2 cellular contexts compared by ENCODE assay signal in the genomic region with DNA sequence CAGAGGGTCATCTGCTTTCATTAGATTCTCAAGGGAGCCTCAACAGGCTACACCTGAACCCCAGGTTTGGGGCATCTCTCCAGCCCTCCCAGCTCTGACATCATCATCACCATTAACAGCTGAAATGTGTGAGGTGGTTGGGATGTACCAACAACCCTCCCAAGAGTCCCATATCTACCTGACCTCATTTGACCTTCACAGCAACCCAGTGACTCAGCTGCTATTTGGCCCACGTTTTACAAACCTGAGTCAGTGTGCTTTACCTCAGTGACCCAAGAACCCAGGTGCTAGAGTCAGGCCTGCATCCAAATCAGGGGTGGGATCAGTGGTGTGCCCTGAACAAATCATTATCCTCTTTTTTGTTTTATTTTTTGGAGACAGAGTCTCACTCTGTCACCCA.
TF ChIP-seq lines count a peak whose summit lies in the region.

No MANE protein-coding gene starts in this region.

TF ChIP-seq in GM12878, 131 proteins besides CTCF, POLR2A, EP300 and RAD21:
- TF ChIP-seq, protein P1, sequence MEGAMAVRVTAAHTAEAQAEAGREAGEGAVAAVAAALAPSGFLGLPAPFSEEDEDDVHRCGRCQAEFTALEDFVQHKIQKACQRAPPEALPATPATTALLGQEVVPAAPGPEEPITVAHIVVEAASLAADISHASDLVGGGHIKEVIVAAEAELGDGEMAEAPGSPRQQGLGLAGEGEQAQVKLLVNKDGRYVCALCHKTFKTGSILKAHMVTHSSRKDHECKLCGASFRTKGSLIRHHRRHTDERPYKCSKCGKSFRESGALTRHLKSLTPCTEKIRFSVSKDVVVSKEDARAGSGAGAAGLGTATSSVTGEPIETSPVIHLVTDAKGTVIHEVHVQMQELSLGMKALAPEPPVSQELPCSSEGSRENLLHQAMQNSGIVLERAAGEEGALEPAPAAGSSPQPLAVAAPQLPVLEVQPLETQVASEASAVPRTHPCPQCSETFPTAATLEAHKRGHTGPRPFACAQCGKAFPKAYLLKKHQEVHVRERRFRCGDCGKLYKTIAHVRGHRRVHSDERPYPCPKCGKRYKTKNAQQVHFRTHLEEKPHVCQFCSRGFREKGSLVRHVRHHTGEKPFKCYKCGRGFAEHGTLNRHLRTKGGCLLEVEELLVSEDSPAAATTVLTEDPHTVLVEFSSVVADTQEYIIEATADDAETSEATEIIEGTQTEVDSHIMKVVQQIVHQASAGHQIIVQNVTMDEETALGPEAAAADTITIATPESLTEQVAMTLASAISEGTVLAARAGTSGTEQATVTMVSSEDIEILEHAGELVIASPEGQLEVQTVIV (IDR thresholded peaks at IDR 0.05; ENCODE audit: borderline replicate concordance, partially characterized antibody) = no peak
- TF ChIP-seq NR2F1 (conservative IDR thresholded peaks at IDR 0.05) = peak; percentile 78
- TF ChIP-seq, protein P2, sequence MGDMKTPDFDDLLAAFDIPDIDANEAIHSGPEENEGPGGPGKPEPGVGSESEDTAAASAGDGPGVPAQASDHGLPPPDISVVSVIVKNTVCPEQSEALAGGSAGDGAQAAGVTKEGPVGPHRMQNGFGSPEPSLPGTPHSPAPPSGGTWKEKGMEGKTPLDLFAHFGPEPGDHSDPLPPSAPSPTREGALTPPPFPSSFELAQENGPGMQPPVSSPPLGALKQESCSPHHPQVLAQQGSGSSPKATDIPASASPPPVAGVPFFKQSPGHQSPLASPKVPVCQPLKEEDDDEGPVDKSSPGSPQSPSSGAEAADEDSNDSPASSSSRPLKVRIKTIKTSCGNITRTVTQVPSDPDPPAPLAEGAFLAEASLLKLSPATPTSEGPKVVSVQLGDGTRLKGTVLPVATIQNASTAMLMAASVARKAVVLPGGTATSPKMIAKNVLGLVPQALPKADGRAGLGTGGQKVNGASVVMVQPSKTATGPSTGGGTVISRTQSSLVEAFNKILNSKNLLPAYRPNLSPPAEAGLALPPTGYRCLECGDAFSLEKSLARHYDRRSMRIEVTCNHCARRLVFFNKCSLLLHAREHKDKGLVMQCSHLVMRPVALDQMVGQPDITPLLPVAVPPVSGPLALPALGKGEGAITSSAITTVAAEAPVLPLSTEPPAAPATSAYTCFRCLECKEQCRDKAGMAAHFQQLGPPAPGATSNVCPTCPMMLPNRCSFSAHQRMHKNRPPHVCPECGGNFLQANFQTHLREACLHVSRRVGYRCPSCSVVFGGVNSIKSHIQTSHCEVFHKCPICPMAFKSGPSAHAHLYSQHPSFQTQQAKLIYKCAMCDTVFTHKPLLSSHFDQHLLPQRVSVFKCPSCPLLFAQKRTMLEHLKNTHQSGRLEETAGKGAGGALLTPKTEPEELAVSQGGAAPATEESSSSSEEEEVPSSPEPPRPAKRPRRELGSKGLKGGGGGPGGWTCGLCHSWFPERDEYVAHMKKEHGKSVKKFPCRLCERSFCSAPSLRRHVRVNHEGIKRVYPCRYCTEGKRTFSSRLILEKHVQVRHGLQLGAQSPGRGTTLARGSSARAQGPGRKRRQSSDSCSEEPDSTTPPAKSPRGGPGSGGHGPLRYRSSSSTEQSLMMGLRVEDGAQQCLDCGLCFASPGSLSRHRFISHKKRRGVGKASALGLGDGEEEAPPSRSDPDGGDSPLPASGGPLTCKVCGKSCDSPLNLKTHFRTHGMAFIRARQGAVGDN (IDR thresholded peaks at IDR 0.05) = no peak
- no peak for TF ChIP-seq SIN3A (IDR thresholded peaks at IDR 0.05; ENCODE audit: low read depth, low read length)
- TF ChIP-seq BHLHE40 (IDR thresholded peaks at IDR 0.05; ENCODE audit: borderline replicate concordance in 1 of 2, low read depth in 2 of 2, low read length in 1 of 2) = 0 out of 4 replicates have a peak, but pooled peaks of 1 of the 2 experiments have one; percentile 8
- TF ChIP-seq IKZF2 (IDR thresholded peaks at IDR 0.05) = no peak

TF ChIP-seq in HepG2, 621 proteins besides CTCF, POLR2A, EP300 and RAD21 (continues in another document):
- TF ChIP-seq SRSF1 (optimal IDR thresholded peaks at IDR 0.05; ENCODE audit: low read depth, low read length) (no peak), ZNF337 (CRISPR knock-in tag; IDR thresholded peaks at IDR 0.05; ENCODE audit: borderline replicate concordance, low read depth) (no peak), ZNF460 (CRISPR knock-in tag; IDR thresholded peaks at IDR 0.05; ENCODE audit: borderline replicate concordance) (peak; percentile 9; the same call in 1 of the 2 replicates), IRX3 (CRISPR knock-in tag; IDR thresholded peaks at IDR 0.05; ENCODE audit: borderline replicate concordance, low read depth) (no peak), HNRNPLL (IDR thresholded peaks at IDR 0.05; ENCODE audit: low read depth, low read length, poor library complexity, severe bottlenecking) (no peak), SP1 (IDR thresholded peaks at IDR 0.05) (no peak), SP1 (CRISPR knock-in tag; IDR thresholded peaks at IDR 0.05) (no peak), ZNF598 (CRISPR knock-in tag; IDR thresholded peaks at IDR 0.05; ENCODE audit: borderline replicate concordance) (no peak), ZNF44 (CRISPR knock-in tag; IDR thresholded peaks at IDR 0.05) (no peak), ZNF670 (CRISPR knock-in tag; IDR thresholded peaks at IDR 0.05; ENCODE audit: borderline replicate concordance) (no peak), ESRRA (CRISPR knock-in tag; IDR thresholded peaks at IDR 0.05; ENCODE audit: low read depth) (0 out of 2 replicates have a peak, but pooled peaks have one; percentile 24), ZNF772 (CRISPR knock-in tag; IDR thresholded peaks at IDR 0.05) (no peak), FOSL2 (CRISPR knock-in tag; IDR thresholded peaks at IDR 0.05) (peak; percentile 74), SIN3A (IDR thresholded peaks at IDR 0.05; ENCODE audit: borderline replicate concordance, low read depth, low read length) (no peak)
- TF ChIP-seq, protein P3, sequence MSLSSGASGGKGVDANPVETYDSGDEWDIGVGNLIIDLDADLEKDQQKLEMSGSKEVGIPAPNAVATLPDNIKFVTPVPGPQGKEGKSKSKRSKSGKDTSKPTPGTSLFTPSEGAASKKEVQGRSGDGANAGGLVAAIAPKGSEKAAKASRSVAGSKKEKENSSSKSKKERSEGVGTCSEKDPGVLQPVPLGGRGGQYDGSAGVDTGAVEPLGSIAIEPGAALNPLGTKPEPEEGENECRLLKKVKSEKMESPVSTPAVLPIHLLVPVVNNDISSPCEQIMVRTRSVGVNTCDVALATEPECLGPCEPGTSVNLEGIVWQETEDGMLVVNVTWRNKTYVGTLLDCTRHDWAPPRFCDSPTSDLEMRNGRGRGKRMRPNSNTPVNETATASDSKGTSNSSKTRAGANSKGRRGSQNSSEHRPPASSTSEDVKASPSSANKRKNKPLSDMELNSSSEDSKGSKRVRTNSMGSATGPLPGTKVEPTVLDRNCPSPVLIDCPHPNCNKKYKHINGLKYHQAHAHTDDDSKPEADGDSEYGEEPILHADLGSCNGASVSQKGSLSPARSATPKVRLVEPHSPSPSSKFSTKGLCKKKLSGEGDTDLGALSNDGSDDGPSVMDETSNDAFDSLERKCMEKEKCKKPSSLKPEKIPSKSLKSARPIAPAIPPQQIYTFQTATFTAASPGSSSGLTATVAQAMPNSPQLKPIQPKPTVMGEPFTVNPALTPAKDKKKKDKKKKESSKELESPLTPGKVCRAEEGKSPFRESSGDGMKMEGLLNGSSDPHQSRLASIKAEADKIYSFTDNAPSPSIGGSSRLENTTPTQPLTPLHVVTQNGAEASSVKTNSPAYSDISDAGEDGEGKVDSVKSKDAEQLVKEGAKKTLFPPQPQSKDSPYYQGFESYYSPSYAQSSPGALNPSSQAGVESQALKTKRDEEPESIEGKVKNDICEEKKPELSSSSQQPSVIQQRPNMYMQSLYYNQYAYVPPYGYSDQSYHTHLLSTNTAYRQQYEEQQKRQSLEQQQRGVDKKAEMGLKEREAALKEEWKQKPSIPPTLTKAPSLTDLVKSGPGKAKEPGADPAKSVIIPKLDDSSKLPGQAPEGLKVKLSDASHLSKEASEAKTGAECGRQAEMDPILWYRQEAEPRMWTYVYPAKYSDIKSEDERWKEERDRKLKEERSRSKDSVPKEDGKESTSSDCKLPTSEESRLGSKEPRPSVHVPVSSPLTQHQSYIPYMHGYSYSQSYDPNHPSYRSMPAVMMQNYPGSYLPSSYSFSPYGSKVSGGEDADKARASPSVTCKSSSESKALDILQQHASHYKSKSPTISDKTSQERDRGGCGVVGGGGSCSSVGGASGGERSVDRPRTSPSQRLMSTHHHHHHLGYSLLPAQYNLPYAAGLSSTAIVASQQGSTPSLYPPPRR (CRISPR knock-in tag; IDR thresholded peaks at IDR 0.05; ENCODE audit: borderline replicate concordance) = no peak
- TF ChIP-seq, protein P4, sequence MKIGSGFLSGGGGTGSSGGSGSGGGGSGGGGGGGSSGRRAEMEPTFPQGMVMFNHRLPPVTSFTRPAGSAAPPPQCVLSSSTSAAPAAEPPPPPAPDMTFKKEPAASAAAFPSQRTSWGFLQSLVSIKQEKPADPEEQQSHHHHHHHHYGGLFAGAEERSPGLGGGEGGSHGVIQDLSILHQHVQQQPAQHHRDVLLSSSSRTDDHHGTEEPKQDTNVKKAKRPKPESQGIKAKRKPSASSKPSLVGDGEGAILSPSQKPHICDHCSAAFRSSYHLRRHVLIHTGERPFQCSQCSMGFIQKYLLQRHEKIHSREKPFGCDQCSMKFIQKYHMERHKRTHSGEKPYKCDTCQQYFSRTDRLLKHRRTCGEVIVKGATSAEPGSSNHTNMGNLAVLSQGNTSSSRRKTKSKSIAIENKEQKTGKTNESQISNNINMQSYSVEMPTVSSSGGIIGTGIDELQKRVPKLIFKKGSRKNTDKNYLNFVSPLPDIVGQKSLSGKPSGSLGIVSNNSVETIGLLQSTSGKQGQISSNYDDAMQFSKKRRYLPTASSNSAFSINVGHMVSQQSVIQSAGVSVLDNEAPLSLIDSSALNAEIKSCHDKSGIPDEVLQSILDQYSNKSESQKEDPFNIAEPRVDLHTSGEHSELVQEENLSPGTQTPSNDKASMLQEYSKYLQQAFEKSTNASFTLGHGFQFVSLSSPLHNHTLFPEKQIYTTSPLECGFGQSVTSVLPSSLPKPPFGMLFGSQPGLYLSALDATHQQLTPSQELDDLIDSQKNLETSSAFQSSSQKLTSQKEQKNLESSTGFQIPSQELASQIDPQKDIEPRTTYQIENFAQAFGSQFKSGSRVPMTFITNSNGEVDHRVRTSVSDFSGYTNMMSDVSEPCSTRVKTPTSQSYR (CRISPR knock-in tag; IDR thresholded peaks at IDR 0.05; ENCODE audit: borderline replicate concordance) = no peak
- TF ChIP-seq, protein P5, sequence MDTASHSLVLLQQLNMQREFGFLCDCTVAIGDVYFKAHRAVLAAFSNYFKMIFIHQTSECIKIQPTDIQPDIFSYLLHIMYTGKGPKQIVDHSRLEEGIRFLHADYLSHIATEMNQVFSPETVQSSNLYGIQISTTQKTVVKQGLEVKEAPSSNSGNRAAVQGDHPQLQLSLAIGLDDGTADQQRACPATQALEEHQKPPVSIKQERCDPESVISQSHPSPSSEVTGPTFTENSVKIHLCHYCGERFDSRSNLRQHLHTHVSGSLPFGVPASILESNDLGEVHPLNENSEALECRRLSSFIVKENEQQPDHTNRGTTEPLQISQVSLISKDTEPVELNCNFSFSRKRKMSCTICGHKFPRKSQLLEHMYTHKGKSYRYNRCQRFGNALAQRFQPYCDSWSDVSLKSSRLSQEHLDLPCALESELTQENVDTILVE (CRISPR knock-in tag; IDR thresholded peaks at IDR 0.05) = no peak
- TF ChIP-seq, protein P6, sequence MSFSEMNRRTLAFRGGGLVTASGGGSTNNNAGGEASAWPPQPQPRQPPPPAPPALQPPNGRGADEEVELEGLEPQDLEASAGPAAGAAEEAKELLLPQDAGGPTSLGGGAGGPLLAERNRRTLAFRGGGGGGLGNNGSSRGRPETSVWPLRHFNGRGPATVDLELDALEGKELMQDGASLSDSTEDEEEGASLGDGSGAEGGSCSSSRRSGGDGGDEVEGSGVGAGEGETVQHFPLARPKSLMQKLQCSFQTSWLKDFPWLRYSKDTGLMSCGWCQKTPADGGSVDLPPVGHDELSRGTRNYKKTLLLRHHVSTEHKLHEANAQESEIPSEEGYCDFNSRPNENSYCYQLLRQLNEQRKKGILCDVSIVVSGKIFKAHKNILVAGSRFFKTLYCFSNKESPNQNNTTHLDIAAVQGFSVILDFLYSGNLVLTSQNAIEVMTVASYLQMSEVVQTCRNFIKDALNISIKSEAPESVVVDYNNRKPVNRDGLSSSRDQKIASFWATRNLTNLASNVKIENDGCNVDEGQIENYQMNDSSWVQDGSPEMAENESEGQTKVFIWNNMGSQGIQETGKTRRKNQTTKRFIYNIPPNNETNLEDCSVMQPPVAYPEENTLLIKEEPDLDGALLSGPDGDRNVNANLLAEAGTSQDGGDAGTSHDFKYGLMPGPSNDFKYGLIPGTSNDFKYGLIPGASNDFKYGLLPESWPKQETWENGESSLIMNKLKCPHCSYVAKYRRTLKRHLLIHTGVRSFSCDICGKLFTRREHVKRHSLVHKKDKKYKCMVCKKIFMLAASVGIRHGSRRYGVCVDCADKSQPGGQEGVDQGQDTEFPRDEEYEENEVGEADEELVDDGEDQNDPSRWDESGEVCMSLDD (CRISPR knock-in tag; IDR thresholded peaks at IDR 0.05; ENCODE audit: borderline replicate concordance) = no peak
- TF ChIP-seq, protein P7, sequence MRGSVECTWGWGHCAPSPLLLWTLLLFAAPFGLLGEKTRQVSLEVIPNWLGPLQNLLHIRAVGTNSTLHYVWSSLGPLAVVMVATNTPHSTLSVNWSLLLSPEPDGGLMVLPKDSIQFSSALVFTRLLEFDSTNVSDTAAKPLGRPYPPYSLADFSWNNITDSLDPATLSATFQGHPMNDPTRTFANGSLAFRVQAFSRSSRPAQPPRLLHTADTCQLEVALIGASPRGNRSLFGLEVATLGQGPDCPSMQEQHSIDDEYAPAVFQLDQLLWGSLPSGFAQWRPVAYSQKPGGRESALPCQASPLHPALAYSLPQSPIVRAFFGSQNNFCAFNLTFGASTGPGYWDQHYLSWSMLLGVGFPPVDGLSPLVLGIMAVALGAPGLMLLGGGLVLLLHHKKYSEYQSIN (CRISPR knock-in tag; IDR thresholded peaks at IDR 0.05; ENCODE audit: borderline replicate concordance) = no peak
- TF ChIP-seq, protein P8, sequence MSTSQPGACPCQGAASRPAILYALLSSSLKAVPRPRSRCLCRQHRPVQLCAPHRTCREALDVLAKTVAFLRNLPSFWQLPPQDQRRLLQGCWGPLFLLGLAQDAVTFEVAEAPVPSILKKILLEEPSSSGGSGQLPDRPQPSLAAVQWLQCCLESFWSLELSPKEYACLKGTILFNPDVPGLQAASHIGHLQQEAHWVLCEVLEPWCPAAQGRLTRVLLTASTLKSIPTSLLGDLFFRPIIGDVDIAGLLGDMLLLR (CRISPR knock-in tag; IDR thresholded peaks at IDR 0.05) = no peak
